ENCODE assay signal across 1 cellular context in genomic region chr5:79236970-79237734, GRCh38.
A peak's percentile ranks its signal among the peaks of the same experiment; 100 is the strongest.
TF ChIP-seq lines count a peak whose summit lies in the region.

No MANE protein-coding gene starts in this region.

TF ChIP-seq in HEK293, 187 proteins besides CTCF, POLR2A, EP300 and RAD21 (continued from another document and continues in another):
- TF ChIP-seq GLIS2 (tag by site-specific recombination; IDR thresholded peaks at IDR 0.05) (peak; percentile 31), ZNF510 (tag by site-specific recombination; IDR thresholded peaks at IDR 0.05; ENCODE audit: insufficient replicate concordance) (no peak), ZNF132 (tag by site-specific recombination; IDR thresholded peaks at IDR 0.05; ENCODE audit: borderline replicate concordance) (no peak), ZNF221 (tag by site-specific recombination; IDR thresholded peaks at IDR 0.05; ENCODE audit: borderline replicate concordance) (no peak), ZFP3 (tag by site-specific recombination; IDR thresholded peaks at IDR 0.05; ENCODE audit: low read depth) (no peak), ZNF23 (tag by site-specific recombination; IDR thresholded peaks at IDR 0.05; ENCODE audit: borderline replicate concordance) (no peak), KLF1 (tag by site-specific recombination; IDR thresholded peaks at IDR 0.05) (no peak), ZNF624 (tag by site-specific recombination; IDR thresholded peaks at IDR 0.05) (no peak), ZNF707 (tag by site-specific recombination; IDR thresholded peaks at IDR 0.05) (no peak), MZF1 (tag by site-specific recombination; IDR thresholded peaks at IDR 0.05; ENCODE audit: borderline replicate concordance) (no peak), BCL11B (tag by site-specific recombination; IDR thresholded peaks at IDR 0.05; ENCODE audit: low read depth) (peak; percentile 32; the same call in 1 of the 2 replicates), ZBTB7A (tag by site-specific recombination; IDR thresholded peaks at IDR 0.05; ENCODE audit: low read depth) (no peak), ZNF214 (tag by site-specific recombination; IDR thresholded peaks at IDR 0.05; ENCODE audit: borderline replicate concordance) (no peak), ZEB2 (tag by site-specific recombination; IDR thresholded peaks at IDR 0.05) (peak; percentile 81), PBX3 (CRISPR knock-in tag; IDR thresholded peaks at IDR 0.05) (no peak), ZNF830 (tag by site-specific recombination; IDR thresholded peaks at IDR 0.05; ENCODE audit: low read depth) (no peak), ZNF76 (tag by site-specific recombination; IDR thresholded peaks at IDR 0.05; ENCODE audit: borderline replicate concordance, low read depth) (peak; percentile 25; the same call in 1 of the 2 replicates), ZNF223 (tag by site-specific recombination; IDR thresholded peaks at IDR 0.05) (no peak), ZNF645 (tag by site-specific recombination; IDR thresholded peaks at IDR 0.05) (0 out of 2 replicates have a peak, but pooled peaks have one; percentile 37), ZNF596 (tag by site-specific recombination; IDR thresholded peaks at IDR 0.05) (no peak), BCL11A (tag by site-specific recombination; IDR thresholded peaks at IDR 0.05; ENCODE audit: low read depth) (no peak), ZNF623 (tag by site-specific recombination; IDR thresholded peaks at IDR 0.05) (no peak), ZNF529 (tag by site-specific recombination; IDR thresholded peaks at IDR 0.05; ENCODE audit: insufficient replicate concordance) (no peak), ZNF660 (tag by site-specific recombination; IDR thresholded peaks at IDR 0.05) (no peak), ZNF146 (tag by site-specific recombination; IDR thresholded peaks at IDR 0.05) (no peak), HIC1 (tag by site-specific recombination; IDR thresholded peaks at IDR 0.05) (no peak), ZNF791 (tag by site-specific recombination; IDR thresholded peaks at IDR 0.05) (no peak), ZNF114 (tag by site-specific recombination; IDR thresholded peaks at IDR 0.05) (no peak), ZNF416 (tag by site-specific recombination; IDR thresholded peaks at IDR 0.05) (no peak), ZNF549 (tag by site-specific recombination; IDR thresholded peaks at IDR 0.05) (no peak), KLF8 (tag by site-specific recombination; IDR thresholded peaks at IDR 0.05) (no peak), ZNF670 (tag by site-specific recombination; IDR thresholded peaks at IDR 0.05; ENCODE audit: low read depth) (no peak), ZNF394 (tag by site-specific recombination; IDR thresholded peaks at IDR 0.05; ENCODE audit: borderline replicate concordance) (0 out of 2 replicates have a peak, but pooled peaks have one; percentile 52), ZNF202 (tag by site-specific recombination; IDR thresholded peaks at IDR 0.05; ENCODE audit: borderline replicate concordance) (no peak), IKZF3 (tag by site-specific recombination; IDR thresholded peaks at IDR 0.05) (no peak), ZNF362 (tag by site-specific recombination; IDR thresholded peaks at IDR 0.05) (no peak), ZNF677 (tag by site-specific recombination; IDR thresholded peaks at IDR 0.05) (no peak), FEZF1 (tag by site-specific recombination; IDR thresholded peaks at IDR 0.05) (no peak), ZNF561 (tag by site-specific recombination; IDR thresholded peaks at IDR 0.05; ENCODE audit: borderline replicate concordance) (no peak), ZNF521 (tag by site-specific recombination; IDR thresholded peaks at IDR 0.05) (no peak)
- TF ChIP-seq, protein P1, sequence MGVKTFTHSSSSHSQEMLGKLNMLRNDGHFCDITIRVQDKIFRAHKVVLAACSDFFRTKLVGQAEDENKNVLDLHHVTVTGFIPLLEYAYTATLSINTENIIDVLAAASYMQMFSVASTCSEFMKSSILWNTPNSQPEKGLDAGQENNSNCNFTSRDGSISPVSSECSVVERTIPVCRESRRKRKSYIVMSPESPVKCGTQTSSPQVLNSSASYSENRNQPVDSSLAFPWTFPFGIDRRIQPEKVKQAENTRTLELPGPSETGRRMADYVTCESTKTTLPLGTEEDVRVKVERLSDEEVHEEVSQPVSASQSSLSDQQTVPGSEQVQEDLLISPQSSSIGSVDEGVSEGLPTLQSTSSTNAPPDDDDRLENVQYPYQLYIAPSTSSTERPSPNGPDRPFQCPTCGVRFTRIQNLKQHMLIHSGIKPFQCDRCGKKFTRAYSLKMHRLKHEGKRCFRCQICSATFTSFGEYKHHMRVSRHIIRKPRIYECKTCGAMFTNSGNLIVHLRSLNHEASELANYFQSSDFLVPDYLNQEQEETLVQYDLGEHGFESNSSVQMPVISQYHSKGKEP (tag by site-specific recombination; IDR thresholded peaks at IDR 0.05), result no peak
- TF ChIP-seq, protein P2, sequence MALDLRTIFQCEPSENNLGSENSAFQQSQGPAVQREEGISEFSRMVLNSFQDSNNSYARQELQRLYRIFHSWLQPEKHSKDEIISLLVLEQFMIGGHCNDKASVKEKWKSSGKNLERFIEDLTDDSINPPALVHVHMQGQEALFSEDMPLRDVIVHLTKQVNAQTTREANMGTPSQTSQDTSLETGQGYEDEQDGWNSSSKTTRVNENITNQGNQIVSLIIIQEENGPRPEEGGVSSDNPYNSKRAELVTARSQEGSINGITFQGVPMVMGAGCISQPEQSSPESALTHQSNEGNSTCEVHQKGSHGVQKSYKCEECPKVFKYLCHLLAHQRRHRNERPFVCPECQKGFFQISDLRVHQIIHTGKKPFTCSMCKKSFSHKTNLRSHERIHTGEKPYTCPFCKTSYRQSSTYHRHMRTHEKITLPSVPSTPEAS (tag by site-specific recombination; IDR thresholded peaks at IDR 0.05), result no peak
- TF ChIP-seq, protein P3, sequence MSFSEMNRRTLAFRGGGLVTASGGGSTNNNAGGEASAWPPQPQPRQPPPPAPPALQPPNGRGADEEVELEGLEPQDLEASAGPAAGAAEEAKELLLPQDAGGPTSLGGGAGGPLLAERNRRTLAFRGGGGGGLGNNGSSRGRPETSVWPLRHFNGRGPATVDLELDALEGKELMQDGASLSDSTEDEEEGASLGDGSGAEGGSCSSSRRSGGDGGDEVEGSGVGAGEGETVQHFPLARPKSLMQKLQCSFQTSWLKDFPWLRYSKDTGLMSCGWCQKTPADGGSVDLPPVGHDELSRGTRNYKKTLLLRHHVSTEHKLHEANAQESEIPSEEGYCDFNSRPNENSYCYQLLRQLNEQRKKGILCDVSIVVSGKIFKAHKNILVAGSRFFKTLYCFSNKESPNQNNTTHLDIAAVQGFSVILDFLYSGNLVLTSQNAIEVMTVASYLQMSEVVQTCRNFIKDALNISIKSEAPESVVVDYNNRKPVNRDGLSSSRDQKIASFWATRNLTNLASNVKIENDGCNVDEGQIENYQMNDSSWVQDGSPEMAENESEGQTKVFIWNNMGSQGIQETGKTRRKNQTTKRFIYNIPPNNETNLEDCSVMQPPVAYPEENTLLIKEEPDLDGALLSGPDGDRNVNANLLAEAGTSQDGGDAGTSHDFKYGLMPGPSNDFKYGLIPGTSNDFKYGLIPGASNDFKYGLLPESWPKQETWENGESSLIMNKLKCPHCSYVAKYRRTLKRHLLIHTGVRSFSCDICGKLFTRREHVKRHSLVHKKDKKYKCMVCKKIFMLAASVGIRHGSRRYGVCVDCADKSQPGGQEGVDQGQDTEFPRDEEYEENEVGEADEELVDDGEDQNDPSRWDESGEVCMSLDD (tag by site-specific recombination; IDR thresholded peaks at IDR 0.05), result 0 out of 2 replicates have a peak, but pooled peaks have one; percentile 16
- TF ChIP-seq, protein P4, sequence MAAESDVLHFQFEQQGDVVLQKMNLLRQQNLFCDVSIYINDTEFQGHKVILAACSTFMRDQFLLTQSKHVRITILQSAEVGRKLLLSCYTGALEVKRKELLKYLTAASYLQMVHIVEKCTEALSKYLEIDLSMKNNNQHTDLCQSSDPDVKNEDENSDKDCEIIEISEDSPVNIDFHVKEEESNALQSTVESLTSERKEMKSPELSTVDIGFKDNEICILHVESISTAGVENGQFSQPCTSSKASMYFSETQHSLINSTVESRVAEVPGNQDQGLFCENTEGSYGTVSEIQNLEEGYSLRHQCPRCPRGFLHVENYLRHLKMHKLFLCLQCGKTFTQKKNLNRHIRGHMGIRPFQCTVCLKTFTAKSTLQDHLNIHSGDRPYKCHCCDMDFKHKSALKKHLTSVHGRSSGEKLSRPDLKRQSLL (tag by site-specific recombination; IDR thresholded peaks at IDR 0.05), result no peak
- TF ChIP-seq, protein P5, sequence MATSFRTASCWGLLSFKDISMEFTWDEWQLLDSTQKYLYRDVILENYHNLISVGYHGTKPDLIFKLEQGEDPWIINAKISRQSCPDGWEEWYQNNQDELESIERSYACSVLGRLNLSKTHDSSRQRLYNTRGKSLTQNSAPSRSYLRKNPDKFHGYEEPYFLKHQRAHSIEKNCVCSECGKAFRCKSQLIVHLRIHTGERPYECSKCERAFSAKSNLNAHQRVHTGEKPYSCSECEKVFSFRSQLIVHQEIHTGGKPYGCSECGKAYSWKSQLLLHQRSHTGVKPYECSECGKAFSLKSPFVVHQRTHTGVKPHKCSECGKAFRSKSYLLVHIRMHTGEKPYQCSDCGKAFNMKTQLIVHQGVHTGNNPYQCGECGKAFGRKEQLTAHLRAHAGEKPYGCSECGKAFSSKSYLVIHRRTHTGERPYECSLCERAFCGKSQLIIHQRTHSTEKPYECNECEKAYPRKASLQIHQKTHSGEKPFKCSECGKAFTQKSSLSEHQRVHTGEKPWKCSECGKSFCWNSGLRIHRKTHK (tag by site-specific recombination; IDR thresholded peaks at IDR 0.05), result no peak
- TF ChIP-seq, protein P6, sequence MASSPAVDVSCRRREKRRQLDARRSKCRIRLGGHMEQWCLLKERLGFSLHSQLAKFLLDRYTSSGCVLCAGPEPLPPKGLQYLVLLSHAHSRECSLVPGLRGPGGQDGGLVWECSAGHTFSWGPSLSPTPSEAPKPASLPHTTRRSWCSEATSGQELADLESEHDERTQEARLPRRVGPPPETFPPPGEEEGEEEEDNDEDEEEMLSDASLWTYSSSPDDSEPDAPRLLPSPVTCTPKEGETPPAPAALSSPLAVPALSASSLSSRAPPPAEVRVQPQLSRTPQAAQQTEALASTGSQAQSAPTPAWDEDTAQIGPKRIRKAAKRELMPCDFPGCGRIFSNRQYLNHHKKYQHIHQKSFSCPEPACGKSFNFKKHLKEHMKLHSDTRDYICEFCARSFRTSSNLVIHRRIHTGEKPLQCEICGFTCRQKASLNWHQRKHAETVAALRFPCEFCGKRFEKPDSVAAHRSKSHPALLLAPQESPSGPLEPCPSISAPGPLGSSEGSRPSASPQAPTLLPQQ (tag by site-specific recombination; IDR thresholded peaks at IDR 0.05), result no peak
- TF ChIP-seq, protein P7, sequence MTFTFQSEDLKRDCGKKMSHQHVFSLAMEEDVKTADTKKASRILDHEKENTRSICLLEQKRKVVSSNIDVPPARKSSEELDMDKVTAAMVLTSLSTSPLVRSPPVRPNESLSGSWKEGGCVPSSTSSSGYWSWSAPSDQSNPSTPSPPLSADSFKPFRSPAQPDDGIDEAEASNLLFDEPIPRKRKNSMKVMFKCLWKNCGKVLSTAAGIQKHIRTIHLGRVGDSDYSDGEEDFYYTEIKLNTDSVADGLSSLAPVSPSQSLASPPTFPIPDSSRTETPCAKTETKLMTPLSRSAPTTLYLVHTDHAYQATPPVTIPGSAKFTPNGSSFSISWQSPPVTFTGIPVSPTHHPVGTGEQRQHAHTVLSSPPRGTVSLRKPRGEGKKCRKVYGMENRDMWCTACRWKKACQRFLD (tag by site-specific recombination; IDR thresholded peaks at IDR 0.05), result no peak
- TF ChIP-seq, protein P8, sequence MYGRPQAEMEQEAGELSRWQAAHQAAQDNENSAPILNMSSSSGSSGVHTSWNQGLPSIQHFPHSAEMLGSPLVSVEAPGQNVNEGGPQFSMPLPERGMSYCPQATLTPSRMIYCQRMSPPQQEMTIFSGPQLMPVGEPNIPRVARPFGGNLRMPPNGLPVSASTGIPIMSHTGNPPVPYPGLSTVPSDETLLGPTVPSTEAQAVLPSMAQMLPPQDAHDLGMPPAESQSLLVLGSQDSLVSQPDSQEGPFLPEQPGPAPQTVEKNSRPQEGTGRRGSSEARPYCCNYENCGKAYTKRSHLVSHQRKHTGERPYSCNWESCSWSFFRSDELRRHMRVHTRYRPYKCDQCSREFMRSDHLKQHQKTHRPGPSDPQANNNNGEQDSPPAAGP (tag by site-specific recombination; IDR thresholded peaks at IDR 0.05), result no peak
